Comparison of ENCODE assay signal across 9 cellular contexts in genomic region chr7:45001826-45002225, GRCh38. TPM values are rescaled to one million over a fixed set of nuclear protein-coding genes. Genes with fewer than 3 reads are reported as not detected.
DNase-seq lines count a peak whose midpoint lies in the region; ATAC-seq and TF ChIP-seq lines count a peak whose summit lies in the region.
"Had no signal": no experiment of that assay in that cellular context is flagged by ENCODE, and none has a peak within 500 bp of the region (broad histone marks: within the 10 kb centered on the region; RNA-seq: fewer than 3 reads in every experiment).

No MANE protein-coding gene starts in this region.

- no peaks in the 10 kb centered on the region for H3K9me3 Mint-ChIP-seq in T-helper 2 cell treated with Interferon-gamma antibody and Interleukin-4, amounts not matched to agents 5 μg/mL and 100 μg/mL, for 36 hours

- no peak overlapping the region for H3K27ac ChIP-seq in smooth muscle cell (ENCODE audit: low read depth)

- no peak for TF ChIP-seq CTCF in fibroblast of pulmonary artery (IDR thresholded peaks at IDR 0.05; ENCODE audit: low read length, missing control alignments)
- no peak for TF ChIP-seq CTCF in smooth muscle cell (IDR thresholded peaks at IDR 0.05; ENCODE audit: borderline replicate concordance, insufficient read depth, poor library complexity, severe bottlenecking)

- H2AFZ ChIP-seq in smooth muscle cell (ENCODE audit: low read depth) = no peak overlapping the region

- H3K79me2 ChIP-seq in smooth muscle cell (ENCODE audit: low read depth) = peaks cover 63% of the 10 kb centered on the region

- peaks cover 42% of the 10 kb centered on the region for H3K4me1 Mint-ChIP-seq in T-helper 2 cell treated with Interferon-gamma antibody and Interleukin-4, amounts not matched to agents 5 μg/mL and 100 μg/mL, for 36 hours (ENCODE audit: low read depth)
- peaks cover 40% of the 10 kb centered on the region for H3K4me1 Mint-ChIP-seq in T-helper 17 cell

- WGBS in smooth muscle cell (ENCODE audit: low lambda C conversion rate) = 85% methylated on average over 2 of the region's 2 CpGs

- H3K4me2 ChIP-seq in smooth muscle cell = peak overlapping the region; percentile 94

- H3K9me3 ChIP-seq in T-helper 17 cell (ENCODE audit: control insufficient read depth, low read length, poor library complexity, severe bottlenecking) (no peaks in the 10 kb centered on the region), smooth muscle cell (replicated peaks; ENCODE audit: low read depth) (no peaks in the 10 kb centered on the region)

- H3K27me3 Mint-ChIP-seq in T-helper 2 cell treated with Interferon-gamma antibody and Interleukin-4, amounts not matched to agents 5 μg/mL and 100 μg/mL, for 36 hours (ENCODE audit: low read depth) = no peaks in the 10 kb centered on the region
- no peaks in the 10 kb centered on the region for H3K27me3 Mint-ChIP-seq in T-helper 17 cell

- H3K4me3 ChIP-seq in fibroblast of pulmonary artery (replicated peaks; ENCODE audit: low read depth, low read length) = peak overlapping the region; percentile 69
- H3K4me3 ChIP-seq in smooth muscle cell = peak overlapping the region; percentile 59

- H3K4me3 Mint-ChIP-seq in T-helper 2 cell treated with Interferon-gamma antibody and Interleukin-4, amounts not matched to agents 5 μg/mL and 100 μg/mL, for 36 hours = peak overlapping the region; percentile 90
- peak overlapping the region; percentile 96 for H3K4me3 Mint-ChIP-seq in T-helper 17 cell

- peaks cover 12% of the 10 kb centered on the region for H3K4me1 ChIP-seq in smooth muscle cell (ENCODE audit: low read depth)

- peaks cover 27% of the 10 kb centered on the region for H3K36me3 Mint-ChIP-seq in T-helper 2 cell treated with Interferon-gamma antibody and Interleukin-4, amounts not matched to agents 5 μg/mL and 100 μg/mL, for 36 hours (ENCODE audit: low read depth)
- peaks cover 3% of the 10 kb centered on the region for H3K36me3 Mint-ChIP-seq in T-helper 17 cell (ENCODE audit: low read depth)

- peak overlapping the region; percentile 88 for H3K27ac Mint-ChIP-seq in T-helper 2 cell treated with Interferon-gamma antibody and Interleukin-4, amounts not matched to agents 5 μg/mL and 100 μg/mL, for 36 hours
- H3K27ac Mint-ChIP-seq in T-helper 17 cell = peak overlapping the region; percentile 99

- H3K36me3 ChIP-seq in smooth muscle cell (ENCODE audit: low read depth) = no peaks in the 10 kb centered on the region

- H4K20me1 ChIP-seq in smooth muscle cell (ENCODE audit: low read depth) = peaks cover 58% of the 10 kb centered on the region

- H3K9ac ChIP-seq in smooth muscle cell (ENCODE audit: low read depth) = no peak overlapping the region

- H3K27me3 ChIP-seq in smooth muscle cell (ENCODE audit: low read depth) = no peaks in the 10 kb centered on the region

- H3F3A ChIP-seq in smooth muscle cell (ENCODE audit: low read depth) = no peaks in the 10 kb centered on the region

- DNase-seq in T-helper 2 cell treated with Interferon-gamma antibody and Interleukin-4, amounts not matched to agents 5 μg/mL and 100 μg/mL, for 36 hours (ENCODE audit: low spot score) = no peak
- DNase-seq in T-helper 2 cell (no peak), T-helper 17 cell (no peak), fibroblast of pulmonary artery (ENCODE audit: low read depth) (no peak), smooth muscle cell (lab: John Stamatoyannopoulos, UW; ENCODE audit: unreplicated experiment) (no peak), NCI-H1048 (lab: John Stamatoyannopoulos, UW) (no peak), DMS153 (lab: John Stamatoyannopoulos, UW) (no peak), DMS79 (lab: John Stamatoyannopoulos, UW) (no peak)

- ATAC-seq in T-helper 17 cell = no peak

RNA-seq across cellular contexts. Expression of gene CCM2, which starts 1.8 kb away (rescaled TPM):
- 10 to 100 TPM; 77.4 to 83.0 TPM for total RNA-seq in T-helper 17 cell
- 32.6 and 32.9 TPM in 2 replicates for total RNA-seq in smooth muscle cell
- 85.5 and 86.9 TPM in 2 replicates for polyA plus RNA-seq in smooth muscle cell

RNA-seq across cellular contexts. Expression of gene MYO1G, which starts 23.0 kb away (rescaled TPM):
- 100 to 1,000 TPM; 245 to 291 TPM for total RNA-seq in T-helper 17 cell
- total RNA-seq in smooth muscle cell = 0.04 and 0.27 TPM in 2 replicates
- 0.31 TPM in 1 of 2 replicates, not detected in the other for polyA plus RNA-seq in smooth muscle cell
- polyA plus RNA-seq: AG04450 had no signal

Comparison
In these comparisons a context has a peak if more than half of its experiments do, and no peak if none do; other contexts are left out.
1. RNA of gene MYO1G, which starts 23.0 kb away (total RNA-seq): 245 to 291 TPM in T-helper 17 cell; 0.04 to 0.27 TPM in smooth muscle cell; every median in the first group is over 100 times any median in the second.